ENCODE assay signal across 1 cellular context in the genomic region with DNA sequence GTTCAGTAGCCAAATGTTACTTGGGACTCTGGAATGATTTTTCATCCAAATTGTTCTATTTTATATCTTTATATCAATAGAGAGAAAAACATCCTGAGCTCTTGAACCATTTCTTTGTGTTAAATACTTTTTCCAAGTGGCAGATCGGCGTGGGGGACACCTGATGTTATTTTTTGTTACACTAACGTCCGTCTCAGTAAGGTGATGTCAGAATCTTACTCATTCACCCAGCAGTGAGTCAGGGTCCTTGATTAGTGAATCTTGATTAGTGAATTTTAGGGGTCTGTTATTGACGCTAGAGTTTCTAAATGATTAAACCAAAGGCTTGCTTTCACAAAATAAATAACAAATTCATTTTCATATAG.
TF ChIP-seq lines count a peak whose summit lies in the region.

No MANE protein-coding gene starts in this region.

TF ChIP-seq in HepG2, 621 proteins besides CTCF, POLR2A, EP300 and RAD21:
- TF ChIP-seq BRCA1 (CRISPR knock-in tag; IDR thresholded peaks at IDR 0.05) (no peak), NFE2L1 (CRISPR knock-in tag; IDR thresholded peaks at IDR 0.05; ENCODE audit: borderline replicate concordance) (no peak), ZNF619 (CRISPR knock-in tag; IDR thresholded peaks at IDR 0.05) (no peak), ZNF235 (CRISPR knock-in tag; IDR thresholded peaks at IDR 0.05; ENCODE audit: borderline replicate concordance) (no peak), ZNF501 (CRISPR knock-in tag; IDR thresholded peaks at IDR 0.05) (no peak), ZFP36L1 (CRISPR knock-in tag; IDR thresholded peaks at IDR 0.05) (no peak), ZNF160 (CRISPR knock-in tag; IDR thresholded peaks at IDR 0.05) (no peak), IRF2 (CRISPR knock-in tag; IDR thresholded peaks at IDR 0.05) (no peak), TEAD2 (CRISPR knock-in tag; IDR thresholded peaks at IDR 0.05) (no peak), ZNF674 (CRISPR knock-in tag; IDR thresholded peaks at IDR 0.05; ENCODE audit: low read depth) (no peak), ZNF724P (CRISPR knock-in tag; IDR thresholded peaks at IDR 0.05; ENCODE audit: borderline replicate concordance) (no peak), ZNF253 (CRISPR knock-in tag; IDR thresholded peaks at IDR 0.05; ENCODE audit: borderline replicate concordance) (no peak), KLF9 (CRISPR knock-in tag; IDR thresholded peaks at IDR 0.05; ENCODE audit: low read depth) (no peak)
- TF ChIP-seq, protein P1, sequence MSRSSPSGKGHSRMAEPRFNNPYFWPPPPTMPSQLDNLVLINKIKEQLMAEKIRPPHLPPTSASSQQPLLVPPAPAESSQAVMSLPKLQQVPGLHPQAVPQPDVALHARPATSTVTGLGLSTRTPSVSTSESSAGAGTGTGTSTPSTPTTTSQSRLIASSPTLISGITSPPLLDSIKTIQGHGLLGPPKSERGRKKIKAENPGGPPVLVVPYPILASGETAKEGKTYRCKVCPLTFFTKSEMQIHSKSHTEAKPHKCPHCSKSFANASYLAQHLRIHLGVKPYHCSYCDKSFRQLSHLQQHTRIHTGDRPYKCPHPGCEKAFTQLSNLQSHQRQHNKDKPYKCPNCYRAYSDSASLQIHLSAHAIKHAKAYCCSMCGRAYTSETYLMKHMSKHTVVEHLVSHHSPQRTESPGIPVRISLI (CRISPR knock-in tag; IDR thresholded peaks at IDR 0.05; ENCODE audit: borderline replicate concordance) = no peak
- TF ChIP-seq, protein P2, sequence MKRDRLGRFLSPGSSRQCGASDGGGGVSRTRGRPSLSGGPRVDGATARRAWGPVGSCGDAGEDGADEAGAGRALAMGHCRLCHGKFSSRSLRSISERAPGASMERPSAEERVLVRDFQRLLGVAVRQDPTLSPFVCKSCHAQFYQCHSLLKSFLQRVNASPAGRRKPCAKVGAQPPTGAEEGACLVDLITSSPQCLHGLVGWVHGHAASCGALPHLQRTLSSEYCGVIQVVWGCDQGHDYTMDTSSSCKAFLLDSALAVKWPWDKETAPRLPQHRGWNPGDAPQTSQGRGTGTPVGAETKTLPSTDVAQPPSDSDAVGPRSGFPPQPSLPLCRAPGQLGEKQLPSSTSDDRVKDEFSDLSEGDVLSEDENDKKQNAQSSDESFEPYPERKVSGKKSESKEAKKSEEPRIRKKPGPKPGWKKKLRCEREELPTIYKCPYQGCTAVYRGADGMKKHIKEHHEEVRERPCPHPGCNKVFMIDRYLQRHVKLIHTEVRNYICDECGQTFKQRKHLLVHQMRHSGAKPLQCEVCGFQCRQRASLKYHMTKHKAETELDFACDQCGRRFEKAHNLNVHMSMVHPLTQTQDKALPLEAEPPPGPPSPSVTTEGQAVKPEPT (CRISPR knock-in tag; IDR thresholded peaks at IDR 0.05; ENCODE audit: low read depth) = no peak
